In genomic region chr18:58205780-58206160, GRCh38 we compare ENCODE assay signal across 1 cellular context.
TF ChIP-seq lines count a peak whose summit lies in the region.

No MANE protein-coding gene starts in this region.

TF ChIP-seq in SK-N-SH, 30 proteins besides CTCF, POLR2A, EP300 and RAD21 (continued from another document):
- no peak for TF ChIP-seq FOXJ3 (CRISPR knock-in tag; IDR thresholded peaks at IDR 0.05)
- no peak for TF ChIP-seq RXRA (IDR thresholded peaks at IDR 0.05; ENCODE audit: borderline replicate concordance, low read depth)
- no peak for TF ChIP-seq YY1 (IDR thresholded peaks at IDR 0.05; ENCODE audit: low read depth)
- no peak for TF ChIP-seq CHD2 (IDR thresholded peaks at IDR 0.05; ENCODE audit: low read length, partially characterized antibody)
- no peak for TF ChIP-seq REST (IDR thresholded peaks at IDR 0.05; ENCODE audit: low read depth, low read length)
